Comparison of ENCODE assay signal across 26 cellular contexts in the genomic region with DNA sequence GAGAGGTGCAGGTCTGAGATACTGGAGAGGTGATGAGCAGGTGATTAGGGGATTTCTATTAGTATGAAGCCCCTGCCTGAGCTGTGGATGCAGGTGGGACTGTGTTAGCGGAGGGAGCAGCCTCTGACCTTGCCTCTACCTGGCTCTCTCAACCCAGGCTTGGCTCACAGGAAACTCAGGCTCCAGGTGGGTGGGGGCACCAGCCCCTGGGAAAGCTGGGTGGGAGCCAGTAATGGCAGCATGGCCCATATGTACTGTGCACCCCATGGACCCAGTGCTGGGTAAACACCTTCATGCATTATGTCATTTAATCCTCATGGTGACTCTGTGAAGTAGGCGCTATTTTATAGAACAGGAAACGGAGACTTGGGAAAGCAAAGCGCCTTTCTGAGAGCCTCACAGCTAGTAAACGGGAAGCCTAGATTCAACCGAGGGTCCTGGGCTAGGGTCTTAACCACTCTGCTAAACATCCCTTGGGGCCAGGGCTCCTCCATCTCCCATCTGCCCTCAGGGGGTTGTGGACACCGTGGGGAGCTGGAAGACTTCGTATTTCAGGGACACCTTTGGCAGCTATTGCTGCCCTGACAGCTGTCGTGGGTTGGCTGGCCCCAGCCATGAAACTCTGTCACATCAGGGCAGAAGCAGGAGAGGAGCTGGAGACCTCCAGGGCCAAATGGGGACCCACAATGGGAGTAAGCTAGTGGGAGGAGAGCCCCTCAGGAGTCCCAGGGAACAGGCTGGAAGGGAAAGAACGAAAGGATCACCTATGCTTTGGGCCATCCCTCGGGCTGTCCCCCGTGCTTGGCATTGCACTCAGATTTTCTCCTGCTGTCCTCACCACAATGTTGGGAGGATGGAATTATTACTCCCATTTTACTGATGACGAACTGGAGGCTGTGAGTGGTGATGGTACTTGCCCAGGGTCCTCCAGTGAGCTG. TPM values are rescaled to one million over a fixed set of nuclear protein-coding genes. Genes with fewer than 3 reads are reported as not detected.
DNase-seq lines count a peak whose midpoint lies in the region; ATAC-seq and TF ChIP-seq lines count a peak whose summit lies in the region.
"Had no signal": no experiment of that assay in that cellular context is flagged by ENCODE, and none has a peak within 500 bp of the region (broad histone marks: within the 10 kb centered on the region; RNA-seq: fewer than 3 reads in every experiment).

No MANE protein-coding gene starts in this region.

- peak; percentile 59 for ATAC-seq in Panc1
- no peak for ATAC-seq in upper lobe of right lung
- no peak for ATAC-seq in GM21367 (IDR thresholded peaks at IDR 0.05; ENCODE audit: unreplicated experiment)
- ATAC-seq: heart right ventricle had no signal

- CTCF ChIA-PET in Panc1 (lab: Charles Lee) = interaction anchor here (0.5 to 0.8 kb wide), 4 partner anchors 19 to 892 kb away, joined by 3 read pairs; no protein-coding TSS in a partner anchor

- BruUV-seq in Panc1 (replicated peaks; lab: Mats Ljungman, UMichigan) = no TSS peak

- no peaks in the 10 kb centered on the region for H3K36me3 ChIP-seq in Panc1 (ENCODE audit: control insufficient read depth, insufficient read depth, low read length)
- H3K36me3 ChIP-seq in upper lobe of right lung = no peaks in the 10 kb centered on the region
- no peaks in the 10 kb centered on the region for H3K36me3 ChIP-seq in effector memory CD4-positive, alpha-beta T cell (ENCODE audit: control insufficient read depth, insufficient read depth, low read length)
- H3K36me3 ChIP-seq: adrenal gland, BLaER1, HAP-1, heart right ventricle, upper lobe of left lung had no signal

- POLR2A ChIA-PET in Panc1 (lab: Charles Lee) = no interaction called here

- no peak overlapping the region for H3K4me3 ChIP-seq in Panc1 (ENCODE audit: low read depth in 2 of 2, low read length in 2 of 2)
- H3K4me3 ChIP-seq in upper lobe of right lung = no peak overlapping the region
- no peak overlapping the region for H3K4me3 ChIP-seq in effector memory CD4-positive, alpha-beta T cell (ENCODE audit: insufficient read depth, low read depth, low read length, poor library complexity, severe bottlenecking)
- H3K4me3 ChIP-seq: adrenal gland, BLaER1, HAP-1, heart right ventricle, upper lobe of left lung had no signal

- H3K27ac ChIP-seq in Panc1 (ENCODE audit: low read length) = no peak overlapping the region
- H3K27ac ChIP-seq in upper lobe of right lung = no peak overlapping the region
- no peak overlapping the region for H3K27ac ChIP-seq in effector memory CD4-positive, alpha-beta T cell (ENCODE audit: insufficient read depth, low read length, poor library complexity, severe bottlenecking)
- H3K27ac ChIP-seq: adrenal gland, BLaER1, heart right ventricle, upper lobe of left lung had no signal

- in situ Hi-C loops in Panc1 (cut with HindIII; ENCODE audit: low pct_unique_long_range_greater_than_20kb, low sequenced_read_pairs) = no loop called here

- TF ChIP-seq CTCF in Panc1 (IDR thresholded peaks at IDR 0.05) = no peak
- TF ChIP-seq CTCF in upper lobe of right lung (IDR thresholded peaks at IDR 0.05) = no peak

- no peaks in the 10 kb centered on the region for H3K4me1 ChIP-seq in Panc1 (ENCODE audit: control insufficient read depth, insufficient read depth, low read length)
- H3K4me1 ChIP-seq in upper lobe of right lung = no peaks in the 10 kb centered on the region
- no peaks in the 10 kb centered on the region for H3K4me1 ChIP-seq in effector memory CD4-positive, alpha-beta T cell (ENCODE audit: control insufficient read depth, insufficient read depth, low read length, poor library complexity, severe bottlenecking)
- H3K4me1 ChIP-seq: adrenal gland, BLaER1, HAP-1, heart right ventricle, upper lobe of left lung had no signal

- intact Hi-C loops in Panc1 (cut with micrococcal nuclease; ENCODE audit: unreplicated experiment) (no loop called here), upper lobe of right lung (cut with DNase I) (no loop called here)

- H3K27me3 ChIP-seq in Panc1 (ENCODE audit: control insufficient read depth, insufficient read depth, low read length) (peaks cover 2% of the 10 kb centered on the region), upper lobe of right lung (peaks cover 4% of the 10 kb centered on the region)
- H3K27me3 ChIP-seq in effector memory CD4-positive, alpha-beta T cell (replicated peaks; ENCODE audit: control insufficient read depth, insufficient read depth, low read length, poor library complexity, severe bottlenecking) = no peaks in the 10 kb centered on the region
- H3K27me3 ChIP-seq: adrenal gland, BLaER1, upper lobe of left lung had no signal

- H3K9me3 ChIP-seq in Panc1 (ENCODE audit: control insufficient read depth, insufficient read depth, low read depth, low read length) = no peaks in the 10 kb centered on the region
- H3K9me3 ChIP-seq in upper lobe of right lung = no peaks in the 10 kb centered on the region
- no peaks in the 10 kb centered on the region for H3K9me3 ChIP-seq in effector memory CD4-positive, alpha-beta T cell (ENCODE audit: control insufficient read depth, low read length)
- H3K9me3 ChIP-seq: adrenal gland, BLaER1, HAP-1, heart right ventricle, upper lobe of left lung had no signal

- DNase-seq in NCI-H748 (lab: John Stamatoyannopoulos, UW; ENCODE audit: unreplicated experiment) (peak; percentile 4), NCI-H748 treated with DMSO at 0.1 percent for 48 hours (lab: John Stamatoyannopoulos, UW) (no peak), NCI-H2081 (lab: John Stamatoyannopoulos, UW) (peak; percentile 74 to 90), Panc1 (ENCODE audit: low read depth, low spot score) (no peak), upper lobe of right lung (peak; percentile 40), GM03348 (ENCODE audit: low spot score) (no peak)
- DNase-seq in effector memory CD4-positive, alpha-beta T cell = no peak
- DNase-seq: activated CD4-positive, alpha-beta T cell treated with anti-CD3 and anti-CD28 coated beads for 1 hour; activated CD8-positive, alpha-beta memory T cell treated with anti-CD3 and anti-CD28 coated beads for 24 hours; activated naive CD4-positive, alpha-beta T cell; activated T-cell treated with anti-CD3 and anti-CD28 coated beads, Interleukin-2, amount 50 U/mL, for 1 hour; adrenal gland; COR-L47; effector CD8-positive, alpha-beta T cell; foreskin fibroblast; heart right ventricle; NCI-H1105; NK-92 treated with Interleukin-12 subunit alpha and Interleukin-12 subunit beta, amount 100 ng/mL, for 24 hours; small intestine; stimulated activated CD4-positive, alpha-beta T cell treated with anti-CD3 and anti-CD28 coated beads, Interleukin-2, amount 100 ng/mL, for 24 hours; T-helper 1 cell; upper lobe of left lung had no signal

RNA-seq across cellular contexts. Expression of a gene that starts 59.6 kb away (rescaled TPM):
- total RNA-seq in Panc1 (2021; ENCODE audit: unreplicated experiment) = 0.31 TPM
- polyA plus RNA-seq in Panc1 (2012; ENCODE audit: insufficient read length) = not detected
- total RNA-seq in upper lobe of right lung = 202 TPM
- total RNA-seq: SK-MEL-5 had no signal

Comparison
In these comparisons a context has a peak if more than half of its experiments do, and no peak if none do; other contexts are left out.
1. DNase-seq: peak in NCI-H748 (single experiment), NCI-H2081 (2 of 2) and upper lobe of right lung (single experiment); none in NCI-H748 treated with DMSO at 0.1 percent for 48 hours (single experiment), Panc1 (single experiment), GM03348 (single experiment) and effector memory CD4-positive, alpha-beta T cell (0 of 3).
2. RNA of a gene that starts 59.6 kb away (total RNA-seq): 202 TPM in upper lobe of right lung (single experiment); 0.31 TPM in Panc1 (single experiment); every median in the first group is over 100 times any median in the second.